11 cellular contexts compared by ENCODE assay signal in the genomic region with DNA sequence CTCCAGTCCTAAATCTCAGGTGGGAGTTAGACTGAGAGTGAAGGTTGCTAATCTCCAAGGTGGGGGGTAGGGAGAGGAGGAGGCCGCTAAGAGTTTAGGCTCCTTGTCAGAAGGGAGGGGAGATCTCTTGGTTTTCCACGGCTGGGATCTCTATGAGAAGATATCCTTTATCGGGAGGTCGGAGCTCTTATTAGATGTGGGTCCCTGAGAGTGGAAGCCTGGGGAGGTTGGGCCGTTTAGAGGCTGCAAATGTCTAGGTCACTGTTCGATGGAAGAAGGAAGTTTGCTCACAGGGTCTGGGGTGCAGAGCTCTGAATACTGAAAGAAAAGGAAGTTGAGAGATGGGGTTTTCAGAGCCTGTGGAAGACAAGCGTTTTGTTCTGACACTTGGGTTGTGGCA. TPM values are rescaled to one million over a fixed set of nuclear protein-coding genes. Genes with fewer than 3 reads are reported as not detected.
DNase-seq lines count a peak whose midpoint lies in the region; ATAC-seq, FAIRE-seq and TF ChIP-seq lines count a peak whose summit lies in the region.
"Had no signal": no experiment of that assay in that cellular context is flagged by ENCODE, and none has a peak within 500 bp of the region (broad histone marks: within the 10 kb centered on the region; RNA-seq: fewer than 3 reads in every experiment).

No MANE protein-coding gene starts in this region.

- H3K23ac ChIP-seq in H1 (ENCODE audit: insufficient read length) = no peak overlapping the region

- peaks cover 16% of the 10 kb centered on the region; the same call in 1 of the 2 replicates for H3K23me2 ChIP-seq in H1 (ENCODE audit: low read depth, low read length)

- TF ChIP-seq CTCF in RWPE1 (conservative IDR thresholded peaks at IDR 0.05; ENCODE audit: low read depth) (no peak), H1 (IDR thresholded peaks at IDR 0.05; ENCODE audit: control extremely low read depth in 1 of 3, insufficient read depth in 1 of 3, low read depth in 1 of 3, low read length in 3 of 3) (no peak), stomach (IDR thresholded peaks at IDR 0.05) (no peak), mammary epithelial cell (conservative IDR thresholded peaks at IDR 0.05 in 1 of 2, IDR thresholded peaks at IDR 0.05 in 1 of 2; ENCODE audit: extremely low read depth in 1 of 2, insufficient read depth in 1 of 2, low read depth in 1 of 2, low read length in 2 of 2) (no peak), pancreas (IDR thresholded peaks at IDR 0.05) (no peak)

- H4K20me1 ChIP-seq in H1 (replicated peaks in 1 of 2; ENCODE audit: control insufficient read depth in 1 of 2, insufficient read depth in 2 of 2, low read length in 2 of 2) = peaks cover 6 to 9% of the 10 kb centered on the region in 2 experiments
- no peaks in the 10 kb centered on the region for H4K20me1 ChIP-seq in mammary epithelial cell (ENCODE audit: insufficient read depth, low read length)

- H2BK20ac ChIP-seq in H1 (ENCODE audit: low read length) = no peak overlapping the region

- H3K56ac ChIP-seq in H1 (replicated peaks; ENCODE audit: insufficient read length, low read depth, low read length) = no peak overlapping the region

- H4K91ac ChIP-seq in H1 (replicated peaks; ENCODE audit: insufficient read length, low read length) = no peak overlapping the region

- no peak overlapping the region for H4K5ac ChIP-seq in H1 (ENCODE audit: insufficient read length, low read depth, low read length)

- H3K4me1 ChIP-seq in H1 (replicated peaks in 1 of 4; ENCODE audit: control insufficient read depth in 3 of 4, insufficient read depth in 4 of 4, low read length in 3 of 4) (peaks cover 0 to 5% (median 4%) of the 10 kb centered on the region in 4 experiments; a peak in 3 of 7 replicates), stomach (peaks cover 17 to 79% (median 66%) of the 10 kb centered on the region in 4 donors), mammary epithelial cell (ENCODE audit: insufficient read depth, low read length) (peaks cover 5% of the 10 kb centered on the region), pancreas (peaks cover 0 to 6% (median 0%) of the 10 kb centered on the region in 3 donors)

- no peak overlapping the region for H3K4ac ChIP-seq in H1 (replicated peaks; ENCODE audit: insufficient read length, low read depth, low read length)

- no peak overlapping the region for H3K14ac ChIP-seq in H1 (ENCODE audit: insufficient read length)

- no peak overlapping the region for H3K4me3 ChIP-seq in H1 (ENCODE audit: extremely low read depth in 1 of 4, insufficient read depth in 2 of 4, low read depth in 3 of 4, low read length in 4 of 4)
- peak overlapping the region in 2 of 4 donors; percentile 80 to 95 for H3K4me3 ChIP-seq in stomach
- H3K4me3 ChIP-seq in mammary epithelial cell (replicated peaks in 1 of 3; ENCODE audit: insufficient read depth in 1 of 3, low read depth in 2 of 3, low read length in 3 of 3) = no peak overlapping the region
- H3K4me3 ChIP-seq in pancreas = no peak overlapping the region
- H3K4me3 ChIP-seq: thyroid gland had no signal

- intact Hi-C loops in stomach (cut with DNase I; ENCODE audit: low total_unique reads) (no loop called here), mammary epithelial cell (cut with micrococcal nuclease) (no loop called here), pancreas (cut with DNase I) (no loop called here)

- no peak overlapping the region for H3K4me2 ChIP-seq in H1 (ENCODE audit: insufficient read depth in 1 of 2, low read depth in 2 of 2, low read length in 2 of 2)
- H3K4me2 ChIP-seq in mammary epithelial cell (ENCODE audit: insufficient read depth, low read depth, low read length) = no peak overlapping the region

- H3K18ac ChIP-seq in H1 (ENCODE audit: extremely low read depth, low read length) = no peak overlapping the region

- POLR2A ChIA-PET in activated CD4-positive, alpha-beta T cell treated with anti-CD3 and anti-CD28 coated beads, Interleukin-2, amount 10 ng/mL, durations not matched to agents 7 days and 5 days (lab: Charles Lee) = no interaction called here
- POLR2A ChIA-PET in RWPE1 (lab: Yijun Ruan, JAX; ENCODE audit: low non-redundant PET) (no interaction called here), H1 (lab: Charles Lee; ENCODE audit: partially characterized antibody) (interaction anchor here (0.7 to 4.1 kb wide), 11 partner anchors 8 to 175 kb away, joined by 3 to 46 read pairs (median 6); a partner anchor contains a TSS)

- TF ChIP-seq RAD21 in H1 (IDR thresholded peaks at IDR 0.05 in 1 of 2, conservative IDR thresholded peaks at IDR 0.05 in 1 of 2; ENCODE audit: low read depth in 2 of 2, low read length in 2 of 2) = no peak

- peaks cover 70% of the 10 kb centered on the region for H3K4me1 Mint-ChIP-seq in activated CD4-positive, alpha-beta T cell treated with anti-CD3 and anti-CD28 coated beads, Interleukin-2, amount 10 ng/mL, durations not matched to agents 7 days and 5 days

- H2AK5ac ChIP-seq in H1 (ENCODE audit: low read depth, low read length) = no peak overlapping the region

- TF ChIP-seq POLR2A in H1 (IDR thresholded peaks at IDR 0.05; ENCODE audit: control extremely low read depth in 1 of 2, low read depth in 2 of 2, low read length in 2 of 2) (peak in 1 of 2 experiments; percentile 66; a peak in 2 of 3 replicates), stomach (IDR thresholded peaks at IDR 0.05) (no peak)

- H3K79me2 ChIP-seq in H1 (ENCODE audit: control insufficient read depth in 1 of 2, insufficient read depth in 2 of 2, low read length in 2 of 2) (peaks cover 0 to 17% of the 10 kb centered on the region in 2 experiments; a peak in 1 of 4 replicates), mammary epithelial cell (ENCODE audit: insufficient read depth, low read length) (no peaks in the 10 kb centered on the region)

- H3K36me3 Mint-ChIP-seq in activated CD4-positive, alpha-beta T cell treated with anti-CD3 and anti-CD28 coated beads, Interleukin-2, amount 10 ng/mL, durations not matched to agents 7 days and 5 days (ENCODE audit: low read depth) = peaks cover 48% of the 10 kb centered on the region

- H2BK5ac ChIP-seq in H1 (ENCODE audit: low read depth, low read length) = no peak overlapping the region

- peaks cover 5% of the 10 kb centered on the region for H3K9me3 Mint-ChIP-seq in activated CD4-positive, alpha-beta T cell treated with anti-CD3 and anti-CD28 coated beads, Interleukin-2, amount 10 ng/mL, durations not matched to agents 7 days and 5 days

- no peak for ATAC-seq in pancreas
- ATAC-seq: heart left ventricle had no signal

- WGBS in H1 (ENCODE audit: extremely low coverage in 1 of 2, insufficient coverage in 1 of 2, insufficient read length in 1 of 2, insufficient replicate concordance in 2 of 2, low coverage in 1 of 2, low lambda C conversion rate in 2 of 2, missing lambda C conversion rate in 1 of 2), 2 experiments = 88% methylated on average over 7 of the region's 7 CpGs; no CpG with 5 or more reads in 1 of the 2 experiments
- WGBS in stomach, 5 donors = 40 to 58% (median 49%) methylated on average over 7 of the region's 7 CpGs
- 61% methylated on average over 7 of the region's 7 CpGs for WGBS in mammary epithelial cell (ENCODE audit: low coverage, missing lambda C conversion rate)
- WGBS in pancreas, 2 donors = 63 to 76% methylated on average over 7 of the region's 7 CpGs

- CTCF ChIA-PET in activated CD4-positive, alpha-beta T cell treated with anti-CD3 and anti-CD28 coated beads, Interleukin-2, amount 10 ng/mL, durations not matched to agents 7 days and 5 days (lab: Charles Lee) = interaction anchor here (0.8 to 2.2 kb wide), 3 partner anchors 10 to 18 kb away, joined by 4 to 7 read pairs (median 4); a partner anchor contains a TSS
- CTCF ChIA-PET in RWPE1 (lab: Yijun Ruan, JAX) (interaction anchor here (0.6 kb wide), 1 partner anchor 80 kb away, joined by 4 read pairs; no protein-coding TSS in a partner anchor), H1 (lab: Charles Lee; ENCODE audit: partially characterized antibody) (interaction anchor here (1.2 to 3.6 kb wide), 6 partner anchors 11 to 71 kb away, joined by 3 to 12 read pairs (median 6); a partner anchor contains a TSS), mammary epithelial cell (lab: Charles Lee; ENCODE audit: low non-redundant PET) (interaction anchor here (0.6 kb wide), 1 partner anchor 18 kb away, joined by 3 read pairs; no protein-coding TSS in a partner anchor)

- no peak overlapping the region for H2BK12ac ChIP-seq in H1 (ENCODE audit: low read depth, low read length)

- H3K27ac Mint-ChIP-seq in activated CD4-positive, alpha-beta T cell treated with anti-CD3 and anti-CD28 coated beads, Interleukin-2, amount 10 ng/mL, durations not matched to agents 7 days and 5 days = peak overlapping the region; percentile 83

- peak overlapping the region; percentile 72 for H3K27ac ChIP-seq in RWPE1
- no peak overlapping the region for H3K27ac ChIP-seq in H1 (ENCODE audit: low read depth, low read length)
- peak overlapping the region in 4 of 5 donors; percentile 44 to 99 (median 96) for H3K27ac ChIP-seq in stomach
- H3K27ac ChIP-seq in mammary epithelial cell (ENCODE audit: insufficient read depth, low read depth, low read length) = no peak overlapping the region
- peak overlapping the region in 1 of 4 donors; percentile 9 for H3K27ac ChIP-seq in pancreas
- H3K27ac ChIP-seq: thyroid gland had no signal

- H3K9ac ChIP-seq in H1 (replicated peaks in 1 of 4; ENCODE audit: extremely low read depth in 1 of 4, low read depth in 3 of 4, low read length in 3 of 4) (no peak overlapping the region), mammary epithelial cell (ENCODE audit: insufficient read depth, low read length) (no peak overlapping the region)

- dilution Hi-C loops in mammary epithelial cell (cut with HindIII; ENCODE audit: low sequenced_read_pairs) = no loop called here

- H3K36me3 ChIP-seq in H1 (ENCODE audit: control insufficient read depth in 2 of 4, insufficient read depth in 4 of 4, low read length in 3 of 4) = peaks cover 7 to 30% (median 16%) of the 10 kb centered on the region in 4 experiments; a peak in 6 of 8 replicates
- peaks cover 22 to 55% (median 47%) of the 10 kb centered on the region in 4 donors for H3K36me3 ChIP-seq in stomach
- H3K36me3 ChIP-seq in mammary epithelial cell (ENCODE audit: insufficient read depth, low read length) = no peaks in the 10 kb centered on the region
- peaks cover 0 to 11% (median 5%) of the 10 kb centered on the region in 3 donors for H3K36me3 ChIP-seq in pancreas

- in situ Hi-C loops in mammary epithelial cell (cut with MboI; ENCODE audit: low sequenced_read_pairs in 2 of 2) = no loop called here

- FAIRE-seq in H1 (lab: Jason Lieb, UNC) (no peak), pancreas (lab: Jason Lieb, UNC) (no peak)

- no TSS peak for BruUV-seq in mammary epithelial cell (replicated peaks; lab: Mats Ljungman, UMichigan)

- H3K27me3 ChIP-seq in H1 (replicated peaks in 1 of 4; ENCODE audit: control insufficient read depth in 3 of 4, extremely low read depth in 1 of 4, insufficient read depth in 3 of 4, low read length in 3 of 4) = no peaks in the 10 kb centered on the region
- H3K27me3 ChIP-seq in stomach = no peaks in the 10 kb centered on the region
- no peaks in the 10 kb centered on the region for H3K27me3 ChIP-seq in mammary epithelial cell (ENCODE audit: insufficient read depth, low read length)
- H3K27me3 ChIP-seq in pancreas = no peaks in the 10 kb centered on the region
- H3K27me3 ChIP-seq: heart left ventricle, thyroid gland had no signal

- peaks cover 9% of the 10 kb centered on the region; the same call in 1 of the 2 replicates for H3K79me1 ChIP-seq in H1 (ENCODE audit: low read depth, low read length)

- H4K8ac ChIP-seq in H1 (ENCODE audit: extremely low read depth, insufficient read depth, low read length) = no peak overlapping the region

- DNase-seq in activated CD4-positive, alpha-beta T cell treated with anti-CD3 and anti-CD28 coated beads, Interleukin-2, amount 10 ng/mL, durations not matched to agents 7 days and 5 days = no peak
- no peak for DNase-seq in activated CD4-positive, alpha-beta T cell treated with anti-CD3 and anti-CD28 coated beads for 4 hours
- DNase-seq in RWPE1 (ENCODE audit: low spot score) (no peak), H1 (ENCODE audit: low read depth in 1 of 2, low spot score in 2 of 2) (no peak), stomach (no peak), NCI-H1048 (lab: John Stamatoyannopoulos, UW) (no peak), mammary epithelial cell (no peak), pancreas (no peak)
- DNase-seq: activated CD4-positive, alpha-beta T cell treated with anti-CD3 and anti-CD28 coated beads, Interleukin-2, amount 50 U/mL, for 48 hours; thyroid gland had no signal

- H3K27me3 Mint-ChIP-seq in activated CD4-positive, alpha-beta T cell treated with anti-CD3 and anti-CD28 coated beads, Interleukin-2, amount 10 ng/mL, durations not matched to agents 7 days and 5 days = no peaks in the 10 kb centered on the region

- peak overlapping the region; percentile 76 for H3K4me3 Mint-ChIP-seq in activated CD4-positive, alpha-beta T cell treated with anti-CD3 and anti-CD28 coated beads, Interleukin-2, amount 10 ng/mL, durations not matched to agents 7 days and 5 days

- H2BK15ac ChIP-seq in H1 (ENCODE audit: low read length) = no peak overlapping the region

- no peak overlapping the region for H2BK120ac ChIP-seq in H1 (replicated peaks; ENCODE audit: low read depth, low read length)

- no peaks in the 10 kb centered on the region for H3K9me3 ChIP-seq in H1 (ENCODE audit: insufficient read depth in 2 of 2, low read depth in 1 of 2, low read length in 1 of 2)
- H3K9me3 ChIP-seq in stomach = no peaks in the 10 kb centered on the region
- no peaks in the 10 kb centered on the region for H3K9me3 ChIP-seq in mammary epithelial cell (replicated peaks; ENCODE audit: insufficient read depth, low read length)
- H3K9me3 ChIP-seq in pancreas = no peaks in the 10 kb centered on the region
- H3K9me3 ChIP-seq: heart left ventricle, thyroid gland had no signal

- H2AFZ ChIP-seq in H1 (ENCODE audit: low read length) = no peak overlapping the region
- no peak overlapping the region for H2AFZ ChIP-seq in mammary epithelial cell (ENCODE audit: low read depth, low read length)

- no peak for TF ChIP-seq EP300 in H1 (IDR thresholded peaks at IDR 0.05; ENCODE audit: borderline replicate concordance in 1 of 2, low read depth in 2 of 2, low read length in 2 of 2)
- TF ChIP-seq EP300 in stomach (IDR thresholded peaks at IDR 0.05) = no peak

RNA-seq across cellular contexts. Expression of a gene that starts 3.8 kb away (rescaled TPM):
- 100 to 1,000 TPM; 107 to 122 TPM for total RNA-seq in activated CD4-positive, alpha-beta T cell treated with anti-CD3 and anti-CD28 coated beads, Interleukin-2, amount 10 ng/mL, durations not matched to agents 7 days and 5 days
- 70.1 and 70.5 TPM in 2 replicates for total RNA-seq in H1 (2021; fragmentation: NEBNext Ultra II Directional; extraction: Animal tissue kit (Norgen Biotek cat#: 25700))
- 74.2 and 122 TPM in 2 replicates for polyA plus RNA-seq in H1 (2011; rRNA removed)
- polyA plus RNA-seq in H1 (2011; cell fraction: cytosol; rRNA removed) = 18.3 TPM
- 43.4 TPM for polyA plus RNA-seq in H1 (2011; cell fraction: nucleus; rRNA removed)
- 31.7 to 71.5 TPM (median 58.5 TPM) in 4 replicates for polyA plus RNA-seq in H1 (2012, experiment 1 of 2)
- 49.1 TPM for polyA plus RNA-seq in H1 (2012, experiment 2 of 2)
- polyA plus RNA-seq in H1 (2013, experiment 1 of 2) = 138 TPM
- 150 TPM for polyA plus RNA-seq in H1 (2013, experiment 2 of 2)
- 13.8 and 14.5 TPM in 2 replicates for polyA minus RNA-seq in H1 (2011; rRNA and poly(A)+ RNA removed)
- 26.3 TPM for polyA minus RNA-seq in H1 (2011; cell fraction: cytosol; rRNA and poly(A)+ RNA removed)
- 21.6 TPM for polyA minus RNA-seq in H1 (2011; cell fraction: nucleus; rRNA and poly(A)+ RNA removed)
- 100 to 1,000 TPM in 2 of 5 donors, 10 to 100 TPM in 3; 20.7 to 195 (median 72.8) TPM for total RNA-seq in stomach
- 10 to 100 TPM; 24.0 to 28.9 (median 24.5) TPM for polyA plus RNA-seq in stomach
- total RNA-seq in mammary epithelial cell = 10 to 100 TPM; 26.5 to 64.1 TPM
- 9.6 TPM for polyA plus RNA-seq in mammary epithelial cell
- polyA minus RNA-seq in mammary epithelial cell = 27.1 TPM
- total RNA-seq in pancreas = 10 to 100 TPM; 21.5 to 57.6 (median 31.0) TPM
- 10 to 100 TPM; 14.0 to 40.6 TPM for polyA plus RNA-seq in pancreas

RNA-seq across cellular contexts. Expression of a gene that starts 10.5 kb away (rescaled TPM):
- total RNA-seq in activated CD4-positive, alpha-beta T cell treated with anti-CD3 and anti-CD28 coated beads, Interleukin-2, amount 10 ng/mL, durations not matched to agents 7 days and 5 days = under 1 TPM; 0.40 to 0.45 TPM
- 10.6 and 12.4 TPM in 2 replicates for total RNA-seq in H1 (2021; fragmentation: NEBNext Ultra II Directional; extraction: Animal tissue kit (Norgen Biotek cat#: 25700))
- polyA plus RNA-seq in H1 (2011; rRNA removed) = 6.1 and 14.0 TPM in 2 replicates
- 8.1 TPM for polyA plus RNA-seq in H1 (2011; cell fraction: cytosol; rRNA removed)
- 50.1 TPM for polyA plus RNA-seq in H1 (2011; cell fraction: nucleus; rRNA removed)
- 8.6 to 16.1 TPM (median 13.9 TPM) in 4 replicates for polyA plus RNA-seq in H1 (2012, experiment 1 of 2)
- 7.2 TPM for polyA plus RNA-seq in H1 (2012, experiment 2 of 2)
- 11.2 TPM for polyA plus RNA-seq in H1 (2013, experiment 1 of 2)
- 8.9 TPM for polyA plus RNA-seq in H1 (2013, experiment 2 of 2)
- polyA minus RNA-seq in H1 (2011; rRNA and poly(A)+ RNA removed) = 5.0 and 6.9 TPM in 2 replicates
- polyA minus RNA-seq in H1 (2011; cell fraction: cytosol; rRNA and poly(A)+ RNA removed) = 8.4 TPM
- polyA minus RNA-seq in H1 (2011; cell fraction: nucleus; rRNA and poly(A)+ RNA removed) = 17.3 TPM
- total RNA-seq in stomach = not detected
- under 1 TPM in 2 of 3 donors, not detected in 1; 0.25 to 0.30 TPM for polyA plus RNA-seq in stomach
- not detected for total RNA-seq in mammary epithelial cell
- polyA plus RNA-seq in mammary epithelial cell = not detected
- not detected for polyA minus RNA-seq in mammary epithelial cell
- under 1 TPM in 5 of 6 donors, not detected in 1; 0.16 to 0.38 (median 0.18) TPM for total RNA-seq in pancreas
- 1 to 10 TPM in 1 of 2 donors, under 1 TPM in 1; 0.99 to 2.2 TPM for polyA plus RNA-seq in pancreas
- total RNA-seq: thyroid gland had no signal
- polyA plus RNA-seq: heart left ventricle had no signal

RNA-seq across cellular contexts. Expression of a gene that starts 37.6 kb away (rescaled TPM):
- not detected for total RNA-seq in activated CD4-positive, alpha-beta T cell treated with anti-CD3 and anti-CD28 coated beads, Interleukin-2, amount 10 ng/mL, durations not matched to agents 7 days and 5 days
- total RNA-seq in H1 (2021; fragmentation: NEBNext Ultra II Directional; extraction: Animal tissue kit (Norgen Biotek cat#: 25700)) = 28.9 and 29.9 TPM in 2 replicates
- polyA plus RNA-seq in H1 (2011; rRNA removed) (69.8 and 127 TPM in 2 replicates), stomach (under 1 TPM in 1 of 3 donors, not detected in 2; 0.05 TPM), mammary epithelial cell (not detected), pancreas (under 1 TPM; 0.02 to 0.08 TPM)
- 64.4 TPM for polyA plus RNA-seq in H1 (2011; cell fraction: cytosol; rRNA removed)
- polyA plus RNA-seq in H1 (2011; cell fraction: nucleus; rRNA removed) = 75.4 TPM
- polyA plus RNA-seq in H1 (2012, experiment 1 of 2) = 33.4 to 44.9 TPM (median 40.2 TPM) in 4 replicates
- polyA plus RNA-seq in H1 (2012, experiment 2 of 2) = 33.0 TPM
- 43.8 TPM for polyA plus RNA-seq in H1 (2013, experiment 1 of 2)
- polyA plus RNA-seq in H1 (2013, experiment 2 of 2) = 49.1 TPM
- polyA minus RNA-seq in H1 (2011; rRNA and poly(A)+ RNA removed) = 16.4 and 25.3 TPM in 2 replicates
- 32.9 TPM for polyA minus RNA-seq in H1 (2011; cell fraction: cytosol; rRNA and poly(A)+ RNA removed)
- 19.4 TPM for polyA minus RNA-seq in H1 (2011; cell fraction: nucleus; rRNA and poly(A)+ RNA removed)
- total RNA-seq in stomach (not detected), mammary epithelial cell (not detected), pancreas (under 1 TPM in 2 of 6 donors, not detected in 4; 0.04 to 0.09 TPM)
- not detected for polyA minus RNA-seq in mammary epithelial cell
- total RNA-seq: heart left ventricle, thyroid gland had no signal
- polyA plus RNA-seq: heart left ventricle had no signal

RNA-seq across cellular contexts. Expression of a gene that starts 47.3 kb away (rescaled TPM):
- total RNA-seq in activated CD4-positive, alpha-beta T cell treated with anti-CD3 and anti-CD28 coated beads, Interleukin-2, amount 10 ng/mL, durations not matched to agents 7 days and 5 days = not detected
- total RNA-seq in H1 (2021; fragmentation: NEBNext Ultra II Directional; extraction: Animal tissue kit (Norgen Biotek cat#: 25700)) = 1.8 and 1.9 TPM in 2 replicates
- polyA plus RNA-seq in H1 (2011; rRNA removed) (1.0 and 2.5 TPM in 2 replicates), stomach (under 1 TPM in 2 of 3 donors, not detected in 1; 0.05 to 0.06 TPM), mammary epithelial cell (not detected), pancreas (under 1 TPM; 0.02 to 0.19 TPM)
- 2.1 TPM for polyA plus RNA-seq in H1 (2011; cell fraction: cytosol; rRNA removed)
- 2.9 TPM for polyA plus RNA-seq in H1 (2011; cell fraction: nucleus; rRNA removed)
- 0.69 to 1.5 TPM (median 1.1 TPM) in 4 replicates for polyA plus RNA-seq in H1 (2012, experiment 1 of 2)
- 0.89 TPM for polyA plus RNA-seq in H1 (2012, experiment 2 of 2)
- 1.8 TPM for polyA plus RNA-seq in H1 (2013, experiment 1 of 2)
- 1.7 TPM for polyA plus RNA-seq in H1 (2013, experiment 2 of 2)
- 2.8 and 5.0 TPM in 2 replicates for polyA minus RNA-seq in H1 (2011; rRNA and poly(A)+ RNA removed)
- 2.3 TPM for polyA minus RNA-seq in H1 (2011; cell fraction: cytosol; rRNA and poly(A)+ RNA removed)
- polyA minus RNA-seq in H1 (2011; cell fraction: nucleus; rRNA and poly(A)+ RNA removed) = 3.6 TPM
- total RNA-seq in stomach (under 1 TPM in 1 of 5 donors, not detected in 4; 0.18 TPM), mammary epithelial cell (not detected), pancreas (under 1 TPM in 5 of 6 donors, not detected in 1; 0.08 to 0.81 (median 0.32) TPM)
- polyA minus RNA-seq in mammary epithelial cell = not detected

Comparison
In these comparisons a context has a peak if more than half of its experiments do, and no peak if none do; other contexts are left out.
1. H3K27ac ChIP-seq: peak in RWPE1 (single experiment) and stomach (4 of 5); none in H1 (single experiment) and mammary epithelial cell (single experiment).
2. RNA of a gene that starts 37.6 kb away (total RNA-seq): 28.9 to 29.9 TPM in H1; 0.04 to 0.09 TPM in pancreas, not detected in activated CD4-positive, alpha-beta T cell treated with anti-CD3 and anti-CD28 coated beads, Interleukin-2, amount 10 ng/mL, durations not matched to agents 7 days and 5 days, not detected in stomach and not detected in mammary epithelial cell; every median in the first group is over 10 times any median in the second.